20 cellular contexts compared by ENCODE assay signal in genomic region chr21:35436899-35437298, GRCh38.
DNase-seq lines count a peak whose midpoint lies in the region; ATAC-seq and TF ChIP-seq lines count a peak whose summit lies in the region.
"Had no signal": no experiment of that assay in that cellular context is flagged by ENCODE, and none has a peak within 500 bp of the region (broad histone marks: within the 10 kb centered on the region; RNA-seq: fewer than 3 reads in every experiment).

No MANE protein-coding gene starts in this region.

- no peak overlapping the region for H3K4me3 ChIP-seq in SK-N-SH (ENCODE audit: low read depth in 2 of 2, low read length in 1 of 2)
- H3K4me3 ChIP-seq in Jurkat, Clone E6-1 (ENCODE audit: low read length), result no peak overlapping the region
- H3K4me3 ChIP-seq: esophagus squamous epithelium, GM23248, SK-N-MC, uterus had no signal

- CTCF ChIA-PET in SK-N-SH (lab: Yijun Ruan, JAX), result interaction anchor here (0.8 to 1.2 kb wide), 2 partner anchors 184 to 301 kb away, joined by 3 read pairs; no protein-coding TSS in a partner anchor

- no peaks in the 10 kb centered on the region for H3K9me2 ChIP-seq in SK-N-SH

- TF ChIP-seq CTCF in SK-N-SH (IDR thresholded peaks at IDR 0.05) (peak; percentile 26; the same call in 1 of the 2 replicates), VCaP (conservative IDR thresholded peaks at IDR 0.05) (peak; percentile 27; the same call in 1 of the 2 replicates)

- no peaks in the 10 kb centered on the region for H3K79me2 ChIP-seq in SK-N-SH (ENCODE audit: insufficient read depth)

- intact Hi-C loops in sciatic nerve (cut with DNase I), result no loop called here

- no peaks in the 10 kb centered on the region for H4K20me1 ChIP-seq in SK-N-SH (ENCODE audit: insufficient read depth)

- H3K27me3 ChIP-seq in SK-N-SH (ENCODE audit: insufficient read depth), result no peaks in the 10 kb centered on the region
- H3K27me3 ChIP-seq: BE2C, uterus had no signal

- no peak overlapping the region for H3K4me2 ChIP-seq in SK-N-SH

- ATAC-seq in SK-N-SH treated with all-trans-retinoic acid at 6 μM for 48 hours (no peak), sciatic nerve (no peak), GM21447 (IDR thresholded peaks at IDR 0.05; ENCODE audit: unreplicated experiment) (no peak)

- H3F3A ChIP-seq in SK-N-SH (replicated peaks; ENCODE audit: insufficient read depth), result no peaks in the 10 kb centered on the region

- TF ChIP-seq RAD21 in SK-N-SH (IDR thresholded peaks at IDR 0.05; ENCODE audit: low read length), result no peak

- POLR2A ChIA-PET in SK-N-SH (lab: Yijun Ruan, JAX), result no interaction called here

- H3K9me3 ChIP-seq in SK-N-SH, result peaks cover 6% of the 10 kb centered on the region; the same call in 1 of the 2 replicates
- H3K9me3 ChIP-seq: BE2C, Caco-2, uterus had no signal

- H3K27ac ChIP-seq in SK-N-SH (ENCODE audit: low read depth in 2 of 2, low read length in 1 of 2) (no peak overlapping the region), VCaP (no peak overlapping the region)
- H3K27ac ChIP-seq: esophagus squamous epithelium, GM23248, SK-N-MC, uterus had no signal

- TF ChIP-seq EP300 in SK-N-SH (IDR thresholded peaks at IDR 0.05; ENCODE audit: borderline replicate concordance in 1 of 2, low read depth in 1 of 2, low read length in 1 of 2), result no peak

- no peak overlapping the region for H3K9ac ChIP-seq in SK-N-SH
- H3K9ac ChIP-seq: GM23248 had no signal

- H3K4me1 ChIP-seq in SK-N-SH (ENCODE audit: control insufficient read depth in 1 of 2, insufficient read depth in 2 of 2, low read depth in 1 of 2, low read length in 1 of 2), result no peaks in the 10 kb centered on the region; a peak in 1 of 4 replicates
- H3K4me1 ChIP-seq: BE2C, uterus had no signal

- DNase-seq in SK-N-SH (no peak), renal cortical epithelial cell (ENCODE audit: low read depth) (peak; percentile 2), ureter (ENCODE audit: low spot score) (no peak), sciatic nerve (ENCODE audit: low spot score) (no peak)
- peak; percentile 18 for DNase-seq in Jurkat, Clone E6-1 (ENCODE audit: low read depth, low spot score)
- DNase-seq: activated CD4-positive, alpha-beta T cell treated with anti-CD3 and anti-CD28 coated beads for 1 hour; aorta; BE2C; Caco-2; esophagus squamous epithelium; GM23248; mammary epithelial cell; NCI-H1436; stimulated activated CD8-positive, alpha-beta memory T cell treated with anti-CD3 and anti-CD28 coated beads, Interleukin-4, amount 100 ng/mL, for 48 hours; T1000; uterus had no signal

- no peak overlapping the region for H2AFZ ChIP-seq in SK-N-SH (ENCODE audit: low read depth)
- H2AFZ ChIP-seq: GM23248 had no signal

- no peaks in the 10 kb centered on the region for H3K36me3 ChIP-seq in SK-N-SH (replicated peaks in 1 of 2; ENCODE audit: control insufficient read depth in 1 of 2, insufficient read depth in 2 of 2, low read length in 1 of 2)
- H3K36me3 ChIP-seq: BE2C, esophagus squamous epithelium, uterus had no signal

- 6% methylated on average over 1 of the region's 1 CpG for WGBS in SK-N-SH (ENCODE audit: low lambda C conversion rate)

TF ChIP-seq in SK-N-SH, 30 proteins besides CTCF, POLR2A, EP300 and RAD21 (continues in another document):
- no peak for TF ChIP-seq MAX (IDR thresholded peaks at IDR 0.05; ENCODE audit: low read depth)
- no peak for TF ChIP-seq PBX3 (IDR thresholded peaks at IDR 0.05)
- no peak for TF ChIP-seq TEAD4 (IDR thresholded peaks at IDR 0.05; ENCODE audit: borderline replicate concordance, insufficient read depth)
- TF ChIP-seq, protein P1, sequence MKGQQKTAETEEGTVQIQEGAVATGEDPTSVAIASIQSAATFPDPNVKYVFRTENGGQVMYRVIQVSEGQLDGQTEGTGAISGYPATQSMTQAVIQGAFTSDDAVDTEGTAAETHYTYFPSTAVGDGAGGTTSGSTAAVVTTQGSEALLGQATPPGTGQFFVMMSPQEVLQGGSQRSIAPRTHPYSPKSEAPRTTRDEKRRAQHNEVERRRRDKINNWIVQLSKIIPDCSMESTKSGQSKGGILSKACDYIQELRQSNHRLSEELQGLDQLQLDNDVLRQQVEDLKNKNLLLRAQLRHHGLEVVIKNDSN (IDR thresholded peaks at IDR 0.05; ENCODE audit: borderline replicate concordance, low read depth), result no peak
- TF ChIP-seq JUND (IDR thresholded peaks at IDR 0.05), result no peak
- TF ChIP-seq USF2 (IDR thresholded peaks at IDR 0.05; ENCODE audit: borderline replicate concordance, low read depth, low read length), result no peak
- TF ChIP-seq FOXJ3 (CRISPR knock-in tag; IDR thresholded peaks at IDR 0.05), result no peak
- no peak for TF ChIP-seq YY1 (IDR thresholded peaks at IDR 0.05; ENCODE audit: low read depth)
- no peak for TF ChIP-seq EZH2phosphoT487 (IDR thresholded peaks at IDR 0.05; ENCODE audit: borderline replicate concordance, low read depth)
- no peak for TF ChIP-seq FOSL2 (IDR thresholded peaks at IDR 0.05; ENCODE audit: borderline replicate concordance, low read depth)
- no peak for TF ChIP-seq MXI1 (IDR thresholded peaks at IDR 0.05; ENCODE audit: low read depth, low read length)

TF ChIP-seq in SK-N-SH treated with all-trans-retinoic acid at 6 μM for 48 hours, 23 proteins besides CTCF, POLR2A, EP300 and RAD21:
- TF ChIP-seq POU6F1 (CRISPR knock-in tag; IDR thresholded peaks at IDR 0.05; ENCODE audit: borderline replicate concordance, low read depth) (no peak), TOX (CRISPR knock-in tag; IDR thresholded peaks at IDR 0.05; ENCODE audit: borderline replicate concordance) (no peak), ZC3H10 (CRISPR knock-in tag; IDR thresholded peaks at IDR 0.05) (no peak), ARNTL (CRISPR knock-in tag; IDR thresholded peaks at IDR 0.05; ENCODE audit: borderline replicate concordance, low read depth) (no peak), TCF4 (CRISPR knock-in tag; IDR thresholded peaks at IDR 0.05; ENCODE audit: borderline replicate concordance) (no peak)

Comparison
In these comparisons a context has a peak if more than half of its experiments do, and no peak if none do; other contexts are left out.
1. DNase-seq: peak in Jurkat, Clone E6-1 (single experiment) and renal cortical epithelial cell (single experiment); none in SK-N-SH (single experiment), ureter (single experiment) and sciatic nerve (single experiment).